Comparison of ENCODE assay signal across 16 cellular contexts in genomic region chr5:31470608-31471007, GRCh38.
DNase-seq lines count a peak whose midpoint lies in the region; ATAC-seq, FAIRE-seq and TF ChIP-seq lines count a peak whose summit lies in the region.
"Had no signal": no experiment of that assay in that cellular context is flagged by ENCODE, and none has a peak within 500 bp of the region (broad histone marks: within the 10 kb centered on the region; RNA-seq: fewer than 3 reads in every experiment).

No MANE protein-coding gene starts in this region.

- no peaks in the 10 kb centered on the region for H3K9me3 ChIP-seq in MG63
- H3K9me3 ChIP-seq: colonic mucosa, suprapubic skin had no signal

- peaks cover 21% of the 10 kb centered on the region for H3K4me1 Mint-ChIP-seq in osteocyte (ENCODE audit: unreplicated experiment)
- H3K4me1 Mint-ChIP-seq in stimulated activated memory B cell treated with anti-CD40 and anti-IgM and Interleukin-4, amounts not matched to agents 10 μg/mL and 1 μg/mL and 100 μg/mL, for 72 hours = no peaks in the 10 kb centered on the region
- H3K4me1 Mint-ChIP-seq: activated B cell treated with CpG ODN at 0.5 μM for 24 hours had no signal

- no peak overlapping the region for H3K4me3 ChIP-seq in MG63
- H3K4me3 ChIP-seq in fibroblast of pulmonary artery (replicated peaks; ENCODE audit: low read depth, low read length) = no peak overlapping the region
- H3K4me3 ChIP-seq: colonic mucosa, suprapubic skin had no signal

- no peak for TF ChIP-seq CTCF in fibroblast of pulmonary artery (IDR thresholded peaks at IDR 0.05; ENCODE audit: low read length, missing control alignments)
- TF ChIP-seq CTCF in osteocyte (IDR thresholded peaks at IDR 0.05) = no peak

- H3K36me3 Mint-ChIP-seq in osteocyte (ENCODE audit: unreplicated experiment) = peaks cover 32% of the 10 kb centered on the region
- peaks cover 70% of the 10 kb centered on the region for H3K36me3 Mint-ChIP-seq in stimulated activated memory B cell treated with anti-CD40 and anti-IgM and Interleukin-4, amounts not matched to agents 10 μg/mL and 1 μg/mL and 100 μg/mL, for 72 hours

- peaks cover 59% of the 10 kb centered on the region for H3K36me3 ChIP-seq in MG63
- H3K36me3 ChIP-seq: colonic mucosa had no signal

- no peaks in the 10 kb centered on the region for H3K27me3 ChIP-seq in MG63
- H3K27me3 ChIP-seq: colonic mucosa, suprapubic skin had no signal

- H3K9me3 Mint-ChIP-seq in osteocyte (ENCODE audit: unreplicated experiment) = peaks cover 5% of the 10 kb centered on the region
- H3K9me3 Mint-ChIP-seq in stimulated activated memory B cell treated with anti-CD40 and anti-IgM and Interleukin-4, amounts not matched to agents 10 μg/mL and 1 μg/mL and 100 μg/mL, for 72 hours = no peaks in the 10 kb centered on the region
- H3K9me3 Mint-ChIP-seq: neural crest cell had no signal

- no peaks in the 10 kb centered on the region for H3K27me3 Mint-ChIP-seq in osteocyte (ENCODE audit: unreplicated experiment)
- H3K27me3 Mint-ChIP-seq in stimulated activated memory B cell treated with anti-CD40 and anti-IgM and Interleukin-4, amounts not matched to agents 10 μg/mL and 1 μg/mL and 100 μg/mL, for 72 hours = no peaks in the 10 kb centered on the region
- H3K27me3 Mint-ChIP-seq: activated B cell treated with CpG ODN at 0.5 μM for 24 hours had no signal

- no peak for FAIRE-seq in GM12892 (lab: Jason Lieb, UNC)
- FAIRE-seq: GM18507, H1 had no signal

- peak; percentile 66 for DNase-seq in EH (ENCODE audit: low read depth)
- peak; percentile 39 for DNase-seq in MG63
- peak; percentile 62 for DNase-seq in fibroblast of pulmonary artery (ENCODE audit: low read depth)
- no peak for DNase-seq in osteocyte (ENCODE audit: extremely low spot score, unreplicated experiment)
- DNase-seq in activated T-cell treated with anti-CD3 and anti-CD28 coated beads for 4 hours = no peak
- DNase-seq in GM12892 (ENCODE audit: insufficient read length) = no peak
- DNase-seq: activated B cell treated with CpG ODN at 0.5 μM for 24 hours; colonic mucosa; NCI-H2029 treated with DMSO at 0.1 percent for 48 hours; stimulated activated CD4-positive, alpha-beta T cell treated with anti-CD3 and anti-CD28 coated beads, Interleukin-4, amount 100 ng/mL, for 4 hours had no signal

- H3K27ac Mint-ChIP-seq in osteocyte (ENCODE audit: unreplicated experiment) = peak overlapping the region; percentile 77
- no peak overlapping the region for H3K27ac Mint-ChIP-seq in stimulated activated memory B cell treated with anti-CD40 and anti-IgM and Interleukin-4, amounts not matched to agents 10 μg/mL and 1 μg/mL and 100 μg/mL, for 72 hours
- H3K27ac Mint-ChIP-seq: activated B cell treated with CpG ODN at 0.5 μM for 24 hours had no signal

- H3K4me3 Mint-ChIP-seq in osteocyte (ENCODE audit: unreplicated experiment) = no peak overlapping the region
- no peak overlapping the region for H3K4me3 Mint-ChIP-seq in stimulated activated memory B cell treated with anti-CD40 and anti-IgM and Interleukin-4, amounts not matched to agents 10 μg/mL and 1 μg/mL and 100 μg/mL, for 72 hours
- H3K4me3 Mint-ChIP-seq: activated B cell treated with CpG ODN at 0.5 μM for 24 hours, neural crest cell had no signal

- no peak for TF ChIP-seq POLR2A in GM12892 (IDR thresholded peaks at IDR 0.05; ENCODE audit: low read depth, low read length)

- no peak for ATAC-seq in HG03378 (IDR thresholded peaks at IDR 0.05; ENCODE audit: unreplicated experiment)
- ATAC-seq in stimulated activated memory B cell treated with anti-CD40 and anti-IgM and Interleukin-4, amounts not matched to agents 10 μg/mL and 1 μg/mL and 100 μg/mL, for 72 hours = no peak

Comparison
In these comparisons a context has a peak if more than half of its experiments do, and no peak if none do; other contexts are left out.
1. DNase-seq: peak in EH (single experiment), MG63 (single experiment) and fibroblast of pulmonary artery (single experiment); none in osteocyte (single experiment), activated T-cell treated with anti-CD3 and anti-CD28 coated beads for 4 hours (single experiment) and GM12892 (single experiment).